ENCODE assay signal across 8 cellular contexts in genomic region chr11:36507824-36508489, GRCh38. TPM values are rescaled to one million over a fixed set of nuclear protein-coding genes. Genes with fewer than 3 reads are reported as not detected.
DNase-seq lines count a peak whose midpoint lies in the region; ATAC-seq and TF ChIP-seq lines count a peak whose summit lies in the region.

No MANE protein-coding gene starts in this region.

- DNase-seq in T-helper 2 cell treated with Interferon-gamma antibody and Interleukin-4, amounts not matched to agents 5 μg/mL and 100 μg/mL, for 36 hours (ENCODE audit: low spot score): no peak
- DNase-seq in T-helper 2 cell (no peak), fibroblast of villous mesenchyme (ENCODE audit: low read depth) (peak; percentile 64), EL (no peak), SKM-1 treated with dmso at 0.1 percent for 144 hours (lab: John Stamatoyannopoulos, UW; ENCODE audit: unreplicated experiment) (no peak), dedifferentiated amniotic fluid mesenchymal stem cell (ENCODE audit: extremely low spot score) (no peak)
- DNase-seq in stimulated activated effector memory CD8-positive, alpha-beta T cell treated with anti-CD3 and anti-CD28 coated beads, Interleukin-12 subunit alpha, Interleukin-12 subunit beta, amount 100 ng/mL, for 72 hours (ENCODE audit: low spot score in 2 of 2): no peak

- H3K4me3 ChIP-seq in WI38 (ENCODE audit: low read depth, low read length) (peak overlapping the region; percentile 98), fibroblast of villous mesenchyme (ENCODE audit: low read depth, low read length) (peak overlapping the region; percentile 92)

- TF ChIP-seq CTCF in WI38 (IDR thresholded peaks at IDR 0.05; ENCODE audit: low read depth, low read length): no peak
- no peak for TF ChIP-seq CTCF in fibroblast of villous mesenchyme (IDR thresholded peaks at IDR 0.05; ENCODE audit: insufficient read depth, low read depth, low read length)

- peaks cover 10% of the 10 kb centered on the region for H3K36me3 Mint-ChIP-seq in T-helper 2 cell treated with Interferon-gamma antibody and Interleukin-4, amounts not matched to agents 5 μg/mL and 100 μg/mL, for 36 hours (ENCODE audit: low read depth)
- H3K36me3 Mint-ChIP-seq in stimulated activated effector memory CD8-positive, alpha-beta T cell treated with anti-CD3 and anti-CD28 coated beads, Interleukin-12 subunit alpha, Interleukin-12 subunit beta, amount 100 ng/mL, for 72 hours: peaks cover 48% of the 10 kb centered on the region

- H3K27ac Mint-ChIP-seq in T-helper 2 cell treated with Interferon-gamma antibody and Interleukin-4, amounts not matched to agents 5 μg/mL and 100 μg/mL, for 36 hours: no peak overlapping the region
- H3K27ac Mint-ChIP-seq in stimulated activated effector memory CD8-positive, alpha-beta T cell treated with anti-CD3 and anti-CD28 coated beads, Interleukin-12 subunit alpha, Interleukin-12 subunit beta, amount 100 ng/mL, for 72 hours: peak overlapping the region; percentile 98

- H3K4me3 Mint-ChIP-seq in T-helper 2 cell treated with Interferon-gamma antibody and Interleukin-4, amounts not matched to agents 5 μg/mL and 100 μg/mL, for 36 hours: peak overlapping the region; percentile 98
- peak overlapping the region; percentile 98 for H3K4me3 Mint-ChIP-seq in stimulated activated effector memory CD8-positive, alpha-beta T cell treated with anti-CD3 and anti-CD28 coated beads, Interleukin-12 subunit alpha, Interleukin-12 subunit beta, amount 100 ng/mL, for 72 hours

- no peak for ATAC-seq in stimulated activated effector memory CD8-positive, alpha-beta T cell treated with anti-CD3 and anti-CD28 coated beads, Interleukin-12 subunit alpha, Interleukin-12 subunit beta, amount 100 ng/mL, for 72 hours

- peaks cover 13% of the 10 kb centered on the region for H3K27me3 Mint-ChIP-seq in T-helper 2 cell treated with Interferon-gamma antibody and Interleukin-4, amounts not matched to agents 5 μg/mL and 100 μg/mL, for 36 hours (ENCODE audit: low read depth)

- no peaks in the 10 kb centered on the region for H3K9me3 Mint-ChIP-seq in T-helper 2 cell treated with Interferon-gamma antibody and Interleukin-4, amounts not matched to agents 5 μg/mL and 100 μg/mL, for 36 hours
- H3K9me3 Mint-ChIP-seq in stimulated activated effector memory CD8-positive, alpha-beta T cell treated with anti-CD3 and anti-CD28 coated beads, Interleukin-12 subunit alpha, Interleukin-12 subunit beta, amount 100 ng/mL, for 72 hours: no peaks in the 10 kb centered on the region

- H3K4me1 Mint-ChIP-seq in T-helper 2 cell treated with Interferon-gamma antibody and Interleukin-4, amounts not matched to agents 5 μg/mL and 100 μg/mL, for 36 hours (ENCODE audit: low read depth): peaks cover 25% of the 10 kb centered on the region
- peaks cover 34% of the 10 kb centered on the region for H3K4me1 Mint-ChIP-seq in stimulated activated effector memory CD8-positive, alpha-beta T cell treated with anti-CD3 and anti-CD28 coated beads, Interleukin-12 subunit alpha, Interleukin-12 subunit beta, amount 100 ng/mL, for 72 hours

RNA-seq across cellular contexts. Expression of gene TRAF6, which starts 2.1 kb away (rescaled TPM):
- total RNA-seq in fibroblast of villous mesenchyme: 9.0 and 13.4 TPM in 2 replicates

RNA-seq across cellular contexts. Expression of gene RAG1, which starts 59.9 kb away (rescaled TPM):
- total RNA-seq in fibroblast of villous mesenchyme: 0.32 and 0.86 TPM in 2 replicates
